1 cellular context compared by ENCODE assay signal in the genomic region with DNA sequence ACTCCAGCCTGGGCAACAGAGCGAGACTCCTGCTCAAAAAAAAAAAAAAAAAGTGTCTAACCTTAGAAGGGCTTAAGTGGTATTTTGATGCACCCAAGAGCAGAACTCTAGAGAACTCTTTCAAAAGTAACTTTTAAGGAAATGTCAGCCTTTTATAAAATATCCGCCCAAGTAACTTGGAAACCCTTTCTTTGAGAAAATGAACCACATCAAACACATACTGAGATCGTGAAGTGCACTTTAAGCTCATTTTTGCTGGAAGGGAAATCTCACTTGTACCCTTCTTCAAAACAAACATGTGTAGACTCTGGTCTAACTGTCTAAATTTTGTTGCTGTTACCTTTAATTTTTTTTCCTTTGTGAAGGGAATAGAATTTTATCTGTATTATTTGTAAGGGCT.
TF ChIP-seq lines count a peak whose summit lies in the region.

No MANE protein-coding gene starts in this region.

TF ChIP-seq in HepG2, 621 proteins besides CTCF, POLR2A, EP300 and RAD21:
- no peak for TF ChIP-seq NPAS2 (CRISPR knock-in tag; IDR thresholded peaks at IDR 0.05; ENCODE audit: borderline replicate concordance)
- TF ChIP-seq, protein P1, sequence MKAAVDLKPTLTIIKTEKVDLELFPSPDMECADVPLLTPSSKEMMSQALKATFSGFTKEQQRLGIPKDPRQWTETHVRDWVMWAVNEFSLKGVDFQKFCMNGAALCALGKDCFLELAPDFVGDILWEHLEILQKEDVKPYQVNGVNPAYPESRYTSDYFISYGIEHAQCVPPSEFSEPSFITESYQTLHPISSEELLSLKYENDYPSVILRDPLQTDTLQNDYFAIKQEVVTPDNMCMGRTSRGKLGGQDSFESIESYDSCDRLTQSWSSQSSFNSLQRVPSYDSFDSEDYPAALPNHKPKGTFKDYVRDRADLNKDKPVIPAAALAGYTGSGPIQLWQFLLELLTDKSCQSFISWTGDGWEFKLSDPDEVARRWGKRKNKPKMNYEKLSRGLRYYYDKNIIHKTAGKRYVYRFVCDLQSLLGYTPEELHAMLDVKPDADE (CRISPR knock-in tag; IDR thresholded peaks at IDR 0.05), result no peak
- no peak for TF ChIP-seq ZNF75D (CRISPR knock-in tag; IDR thresholded peaks at IDR 0.05; ENCODE audit: borderline replicate concordance)
- no peak for TF ChIP-seq ZNF556 (CRISPR knock-in tag; IDR thresholded peaks at IDR 0.05; ENCODE audit: borderline replicate concordance)
- no peak for TF ChIP-seq KLF13 (CRISPR knock-in tag; IDR thresholded peaks at IDR 0.05)
- no peak for TF ChIP-seq SOX13 (IDR thresholded peaks at IDR 0.05)
- TF ChIP-seq SOX13 (CRISPR knock-in tag; conservative IDR thresholded peaks at IDR 0.05 in 1 of 2, IDR thresholded peaks at IDR 0.05 in 1 of 2), result no peak
- TF ChIP-seq ZNF766 (CRISPR knock-in tag; IDR thresholded peaks at IDR 0.05; ENCODE audit: borderline replicate concordance), result no peak
- no peak for TF ChIP-seq MZF1 (CRISPR knock-in tag; IDR thresholded peaks at IDR 0.05; ENCODE audit: borderline replicate concordance)
- no peak for TF ChIP-seq ZSCAN22 (CRISPR knock-in tag; IDR thresholded peaks at IDR 0.05)
- TF ChIP-seq, protein P2, sequence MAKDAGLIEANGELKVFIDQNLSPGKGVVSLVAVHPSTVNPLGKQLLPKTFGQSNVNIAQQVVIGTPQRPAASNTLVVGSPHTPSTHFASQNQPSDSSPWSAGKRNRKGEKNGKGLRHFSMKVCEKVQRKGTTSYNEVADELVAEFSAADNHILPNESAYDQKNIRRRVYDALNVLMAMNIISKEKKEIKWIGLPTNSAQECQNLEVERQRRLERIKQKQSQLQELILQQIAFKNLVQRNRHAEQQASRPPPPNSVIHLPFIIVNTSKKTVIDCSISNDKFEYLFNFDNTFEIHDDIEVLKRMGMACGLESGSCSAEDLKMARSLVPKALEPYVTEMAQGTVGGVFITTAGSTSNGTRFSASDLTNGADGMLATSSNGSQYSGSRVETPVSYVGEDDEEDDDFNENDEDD (CRISPR knock-in tag; IDR thresholded peaks at IDR 0.05; ENCODE audit: borderline replicate concordance), result no peak
- no peak for TF ChIP-seq ZNF776 (CRISPR knock-in tag; IDR thresholded peaks at IDR 0.05)
- no peak for TF ChIP-seq HNRNPUL1 (IDR thresholded peaks at IDR 0.05; ENCODE audit: low read depth, low read length)
- TF ChIP-seq, protein P3, sequence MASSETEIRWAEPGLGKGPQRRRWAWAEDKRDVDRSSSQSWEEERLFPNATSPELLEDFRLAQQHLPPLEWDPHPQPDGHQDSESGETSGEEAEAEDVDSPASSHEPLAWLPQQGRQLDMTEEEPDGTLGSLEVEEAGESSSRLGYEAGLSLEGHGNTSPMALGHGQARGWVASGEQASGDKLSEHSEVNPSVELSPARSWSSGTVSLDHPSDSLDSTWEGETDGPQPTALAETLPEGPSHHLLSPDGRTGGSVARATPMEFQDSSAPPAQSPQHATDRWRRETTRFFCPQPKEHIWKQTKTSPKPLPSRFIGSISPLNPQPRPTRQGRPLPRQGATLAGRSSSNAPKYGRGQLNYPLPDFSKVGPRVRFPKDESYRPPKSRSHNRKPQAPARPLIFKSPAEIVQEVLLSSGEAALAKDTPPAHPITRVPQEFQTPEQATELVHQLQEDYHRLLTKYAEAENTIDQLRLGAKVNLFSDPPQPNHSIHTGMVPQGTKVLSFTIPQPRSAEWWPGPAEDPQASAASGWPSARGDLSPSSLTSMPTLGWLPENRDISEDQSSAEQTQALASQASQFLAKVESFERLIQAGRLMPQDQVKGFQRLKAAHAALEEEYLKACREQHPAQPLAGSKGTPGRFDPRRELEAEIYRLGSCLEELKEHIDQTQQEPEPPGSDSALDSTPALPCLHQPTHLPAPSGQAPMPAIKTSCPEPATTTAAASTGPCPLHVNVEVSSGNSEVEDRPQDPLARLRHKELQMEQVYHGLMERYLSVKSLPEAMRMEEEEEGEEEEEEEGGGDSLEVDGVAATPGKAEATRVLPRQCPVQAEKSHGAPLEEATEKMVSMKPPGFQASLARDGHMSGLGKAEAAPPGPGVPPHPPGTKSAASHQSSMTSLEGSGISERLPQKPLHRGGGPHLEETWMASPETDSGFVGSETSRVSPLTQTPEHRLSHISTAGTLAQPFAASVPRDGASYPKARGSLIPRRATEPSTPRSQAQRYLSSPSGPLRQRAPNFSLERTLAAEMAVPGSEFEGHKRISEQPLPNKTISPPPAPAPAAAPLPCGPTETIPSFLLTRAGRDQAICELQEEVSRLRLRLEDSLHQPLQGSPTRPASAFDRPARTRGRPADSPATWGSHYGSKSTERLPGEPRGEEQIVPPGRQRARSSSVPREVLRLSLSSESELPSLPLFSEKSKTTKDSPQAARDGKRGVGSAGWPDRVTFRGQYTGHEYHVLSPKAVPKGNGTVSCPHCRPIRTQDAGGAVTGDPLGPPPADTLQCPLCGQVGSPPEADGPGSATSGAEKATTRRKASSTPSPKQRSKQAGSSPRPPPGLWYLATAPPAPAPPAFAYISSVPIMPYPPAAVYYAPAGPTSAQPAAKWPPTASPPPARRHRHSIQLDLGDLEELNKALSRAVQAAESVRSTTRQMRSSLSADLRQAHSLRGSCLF (CRISPR knock-in tag; IDR thresholded peaks at IDR 0.05; ENCODE audit: borderline replicate concordance), result no peak
- TF ChIP-seq NFYB (CRISPR knock-in tag; IDR thresholded peaks at IDR 0.05), result no peak
- no peak for TF ChIP-seq CEBPG (CRISPR knock-in tag; IDR thresholded peaks at IDR 0.05)
- no peak for TF ChIP-seq ZNF576 (CRISPR knock-in tag; IDR thresholded peaks at IDR 0.05)
- no peak for TF ChIP-seq ZNF597 (CRISPR knock-in tag; IDR thresholded peaks at IDR 0.05)
TF ChIP-seq in HepG2: peak in this region for 0.
